In the genomic region with DNA sequence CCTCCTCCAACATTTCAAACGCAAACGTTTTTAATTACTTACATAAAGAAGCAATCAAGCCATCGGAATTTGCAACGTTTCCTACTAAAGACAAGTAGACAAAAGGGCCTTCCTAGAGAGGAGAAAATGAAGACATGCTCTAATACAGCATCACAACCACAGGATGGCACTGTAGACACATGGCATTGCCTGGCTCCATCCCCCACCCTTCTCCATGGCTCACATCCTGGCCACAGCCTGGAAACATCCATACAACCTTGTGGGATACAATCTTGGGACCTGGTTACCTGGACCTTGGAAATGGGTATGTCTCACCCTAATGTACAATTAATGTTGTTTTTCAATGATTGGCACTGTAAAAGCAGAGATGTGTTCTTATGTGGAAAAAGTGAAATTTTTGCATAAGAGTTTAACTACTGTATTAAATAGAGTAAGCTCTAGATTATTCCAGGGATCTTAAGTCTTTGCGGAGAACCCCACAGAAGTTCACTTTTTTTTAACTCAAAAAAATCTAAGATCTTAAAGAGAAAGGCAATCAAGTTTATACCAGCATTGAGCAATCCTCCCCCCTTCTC, we compare ENCODE assay signal across 8 cellular contexts. TPM values are rescaled to one million over a fixed set of nuclear protein-coding genes. Genes with fewer than 3 reads are reported as not detected.
A peak's percentile ranks its signal among the peaks of the same experiment; 100 is the strongest.
DNase-seq lines count a peak whose midpoint lies in the region; ATAC-seq and TF ChIP-seq lines count a peak whose summit lies in the region.

No MANE protein-coding gene starts in this region.

- 35 to 64% (median 48%) methylated on average over 5 of the region's 5 CpGs for WGBS in heart left ventricle, 4 donors

- TF ChIP-seq POLR2A in heart left ventricle (IDR thresholded peaks at IDR 0.05), result no peak

- no peak overlapping the region for H3K27ac ChIP-seq in heart left ventricle

- H3K4me1 ChIP-seq in heart left ventricle, result peaks cover 0 to 9% (median 0%) of the 10 kb centered on the region in 12 donors

- TF ChIP-seq CTCF in heart left ventricle (IDR thresholded peaks at IDR 0.05), result peak; percentile 55 to 84 (median 65)

- H3K27me3 ChIP-seq in H7 (ENCODE audit: control insufficient read depth, insufficient read depth, low read length) (no peaks in the 10 kb centered on the region), heart left ventricle (no peaks in the 10 kb centered on the region)

- H3K4me3 ChIP-seq in H7 (ENCODE audit: insufficient read depth, low read depth, low read length), result no peak overlapping the region
- no peak overlapping the region for H3K4me3 ChIP-seq in heart left ventricle

- intact Hi-C loops in heart left ventricle (cut with DNase I), result loop anchor here in 9 of 10 donors (1.0 to 10.0 kb wide), 6 partner anchors 125 to 1402 kb away; a partner anchor contains a TSS

- DNase-seq in DMS153 treated with DMSO at 0.1 percent for 48 hours (lab: John Stamatoyannopoulos, UW; ENCODE audit: unreplicated experiment), result peak; percentile 43
- peak; percentile 87 for DNase-seq in H7
- peak; percentile 30 for DNase-seq in NCI-H2196 (lab: John Stamatoyannopoulos, UW; ENCODE audit: unreplicated experiment)
- DNase-seq in activated naive CD8-positive, alpha-beta T cell treated with anti-CD3 and anti-CD28 coated beads, Interleukin-2, amount 50 U/mL, for 24 hours, result peak; percentile 27
- peak in 4 of 5 donors; percentile 36 to 53 (median 48) for DNase-seq in heart left ventricle
- peak; percentile 62 for DNase-seq in putamen (ENCODE audit: low spot score)
- no peak for DNase-seq in HPDE6-E6E7 (ENCODE audit: extremely low spot score)
- no peak for DNase-seq in mesenteric fat pad (ENCODE audit: low spot score)

- no peak overlapping the region for H3K27ac Mint-ChIP-seq in activated naive CD8-positive, alpha-beta T cell treated with anti-CD3 and anti-CD28 coated beads, Interleukin-2, amount 50 U/mL, for 24 hours

- H3K9me3 ChIP-seq in heart left ventricle, result no peaks in the 10 kb centered on the region

- H3K9me3 Mint-ChIP-seq in activated naive CD8-positive, alpha-beta T cell treated with anti-CD3 and anti-CD28 coated beads, Interleukin-2, amount 50 U/mL, for 24 hours, result no peaks in the 10 kb centered on the region

- peaks cover 17% of the 10 kb centered on the region for H3K36me3 Mint-ChIP-seq in activated naive CD8-positive, alpha-beta T cell treated with anti-CD3 and anti-CD28 coated beads, Interleukin-2, amount 50 U/mL, for 24 hours (ENCODE audit: low read depth)

- H3K36me3 ChIP-seq in H7 (replicated peaks; ENCODE audit: control insufficient read depth, insufficient read depth, low read length), result peaks cover 14% of the 10 kb centered on the region
- peaks cover 0 to 15% (median 5%) of the 10 kb centered on the region in 9 donors for H3K36me3 ChIP-seq in heart left ventricle

- ATAC-seq in activated naive CD8-positive, alpha-beta T cell treated with anti-CD3 and anti-CD28 coated beads, Interleukin-2, amount 50 U/mL, for 24 hours, result peak; percentile 73
- ATAC-seq in heart left ventricle, result peak; percentile 89 to 96 (median 93)

- no peak overlapping the region for H3K4me3 Mint-ChIP-seq in activated naive CD8-positive, alpha-beta T cell treated with anti-CD3 and anti-CD28 coated beads, Interleukin-2, amount 50 U/mL, for 24 hours

- H3K4me1 Mint-ChIP-seq in activated naive CD8-positive, alpha-beta T cell treated with anti-CD3 and anti-CD28 coated beads, Interleukin-2, amount 50 U/mL, for 24 hours, result no peaks in the 10 kb centered on the region

- no peaks in the 10 kb centered on the region for H3K27me3 Mint-ChIP-seq in activated naive CD8-positive, alpha-beta T cell treated with anti-CD3 and anti-CD28 coated beads, Interleukin-2, amount 50 U/mL, for 24 hours

RNA-seq across cellular contexts. Expression of a gene that starts 21.5 kb away (rescaled TPM):
- 70.2 and 85.5 TPM in 2 replicates for total RNA-seq in H7 (2014; rRNA removed; shearing (Covaris generic))
- 10 to 100 TPM in 1 of 9 donors, 1 to 10 TPM in 8; 3.2 to 13.8 (median 5.8) TPM for total RNA-seq in heart left ventricle
- polyA plus RNA-seq in heart left ventricle, result 1 to 10 TPM; 5.3 to 8.5 TPM
- 25.3 TPM for total RNA-seq in mesenteric fat pad

RNA-seq across cellular contexts. Expression of a gene that starts 41.5 kb away (rescaled TPM):
- total RNA-seq in H7 (2014; rRNA removed; shearing (Covaris generic)), result 0.17 and 0.37 TPM in 2 replicates
- 1 to 10 TPM in 1 of 9 donors, under 1 TPM in 8; 0.13 to 3.0 (median 0.30) TPM for total RNA-seq in heart left ventricle
- under 1 TPM; 0.32 to 0.34 TPM for polyA plus RNA-seq in heart left ventricle
- 2.6 TPM for total RNA-seq in mesenteric fat pad

Comparison
In these comparisons a context has a peak if more than half of its experiments do, and no peak if none do; other contexts are left out.
1. DNase-seq: peak in DMS153 treated with DMSO at 0.1 percent for 48 hours (single experiment), H7 (single experiment), NCI-H2196 (single experiment), activated naive CD8-positive, alpha-beta T cell treated with anti-CD3 and anti-CD28 coated beads, Interleukin-2, amount 50 U/mL, for 24 hours (single experiment), heart left ventricle (4 of 5) and putamen (single experiment); none in HPDE6-E6E7 (single experiment) and mesenteric fat pad (single experiment).